In genomic region chr4:40310225-40310624, GRCh38 we compare ENCODE assay signal across 21 cellular contexts. TPM values are rescaled to one million over a fixed set of nuclear protein-coding genes. Genes with fewer than 3 reads are reported as not detected.
"Had no signal": no experiment of that assay in that cellular context is flagged by ENCODE, and none has a peak within 500 bp of the region (broad histone marks: within the 10 kb centered on the region; RNA-seq: fewer than 3 reads in every experiment).

No MANE protein-coding gene starts in this region.

- H3K27me3 ChIP-seq: transverse colon, vagina had no signal

- H3K36me3 ChIP-seq: transverse colon, vagina had no signal

- FAIRE-seq: frontal cortex had no signal

- H3K9me3 ChIP-seq: transverse colon, vagina had no signal

- H3K4me3 ChIP-seq: transverse colon, vagina had no signal

- H3K4me3 Mint-ChIP-seq: nephron progenitor cell had no signal

- DNase-seq: activated CD4-positive, alpha-beta T cell treated with anti-CD3 and anti-CD28 coated beads, Interleukin-2, amount 50 U/mL, for 48 hours; aorta; cerebellar nuclear complex; head of caudate nucleus; kidney glomerular epithelial cell; mesenchymal stem cell; nephron progenitor cell; occipital lobe; stimulated activated CD4-positive, alpha-beta T cell treated with anti-CD3 and anti-CD28 coated beads, Interleukin-15, amount 100 ng/mL, for 24 hours; stimulated activated CD4-positive, alpha-beta T cell treated with anti-CD3 and anti-CD28 coated beads, Interleukin-4, amount 100 ng/mL, for 1 hour; stimulated activated naive CD4-positive, alpha-beta T cell treated with Interleukin-2 at 50 U/mL for 16 hours; T-helper 2 cell; transverse colon had no signal

RNA-seq across cellular contexts. Expression of gene CHRNA9, which starts 24.9 kb away (rescaled TPM):
- total RNA-seq: activated T-helper 1 cell treated with anti-CD3 and anti-CD28 coated beads, Interleukin-12 subunit alpha, Interleukin-12 subunit beta, Interleukin-2, Interleukin-4 antibody, amounts not matched to agents 30 ng/mL and 10 ng/mL and 1 ng/mL, durations not matched to agents 14 hours and 24 hours and 36 hours; aorta; epithelial cell of proximal tubule; frontal cortex; liver; mucosa of gallbladder; posterior vena cava; skeletal muscle tissue; transverse colon; vagina had no signal
- polyA plus RNA-seq: aorta, liver had no signal
